ENCODE assay signal across 12 cellular contexts in genomic region chr11:61480936-61481335, GRCh38. TPM values are rescaled to one million over a fixed set of nuclear protein-coding genes. Genes with fewer than 3 reads are reported as not detected.
A peak's percentile ranks its signal among the peaks of the same experiment; 100 is the strongest.
DNase-seq lines count a peak whose midpoint lies in the region; ATAC-seq and TF ChIP-seq lines count a peak whose summit lies in the region.
"Had no signal": no experiment of that assay in that cellular context is flagged by ENCODE, and none has a peak within 500 bp of the region (broad histone marks: within the 10 kb centered on the region; RNA-seq: fewer than 3 reads in every experiment).

No MANE protein-coding gene starts in this region.

- no peak for TF ChIP-seq POLR2A in thyroid gland (IDR thresholded peaks at IDR 0.05)

- POLR2A ChIA-PET in OCI-LY7 (lab: Charles Lee) = no interaction called here

- CTCF ChIA-PET in OCI-LY7 (lab: Charles Lee; ENCODE audit: unreplicated experiment) = no interaction called here

- H3K27me3 ChIP-seq in thyroid gland = no peaks in the 10 kb centered on the region
- H3K27me3 ChIP-seq: vagina had no signal

- 25 to 33% methylated on average over 8 of the region's 9 CpGs for WGBS in thyroid gland, 2 donors

- H3K4me3 ChIP-seq in thyroid gland (replicated peaks in 1 of 3) (no peak overlapping the region), OCI-LY7 (ENCODE audit: low read depth, low read length, poor library complexity, severe bottlenecking) (no peak overlapping the region)
- H3K4me3 ChIP-seq: vagina had no signal

- peaks cover 0 to 11% of the 10 kb centered on the region in 2 donors for H3K4me1 ChIP-seq in thyroid gland
- H3K4me1 ChIP-seq in OCI-LY7 (ENCODE audit: insufficient read depth, low read length, poor library complexity, severe bottlenecking) = no peaks in the 10 kb centered on the region

- H3K27ac ChIP-seq in thyroid gland (no peak overlapping the region), OCI-LY7 (ENCODE audit: low read depth, low read length, poor library complexity, severe bottlenecking) (no peak overlapping the region)
- H3K27ac ChIP-seq: vagina had no signal

- no peak overlapping the region for H2AFZ ChIP-seq in OCI-LY7 (ENCODE audit: low read length)

- ATAC-seq in left colon (peak; percentile 83), GM21825 (IDR thresholded peaks at IDR 0.05; ENCODE audit: unreplicated experiment) (no peak)
- ATAC-seq: HCT116 had no signal

- H3K79me2 ChIP-seq in OCI-LY7 (ENCODE audit: insufficient read depth, low read depth, low read length) = no peaks in the 10 kb centered on the region

- H3K9me3 ChIP-seq in thyroid gland (no peaks in the 10 kb centered on the region), OCI-LY7 (ENCODE audit: low read length) (no peaks in the 10 kb centered on the region)
- H3K9me3 ChIP-seq: vagina had no signal

- H4K20me1 ChIP-seq in OCI-LY7 (ENCODE audit: insufficient read depth, low read length) = no peaks in the 10 kb centered on the region

- H3K9me2 ChIP-seq in OCI-LY7 (ENCODE audit: insufficient read depth, low read length) = no peaks in the 10 kb centered on the region

- no peaks in the 10 kb centered on the region for H3K36me3 ChIP-seq in thyroid gland
- no peaks in the 10 kb centered on the region for H3K36me3 ChIP-seq in OCI-LY7 (ENCODE audit: insufficient read depth, low read length)
- H3K36me3 ChIP-seq: vagina had no signal

- DNase-seq in DMS79 treated with DMSO at 0.1 percent for 48 hours (lab: John Stamatoyannopoulos, UW) (peak; percentile 67), NCI-H1417 (lab: John Stamatoyannopoulos, UW) (peak; percentile 85 to 96 (median 89)), SW480 (ENCODE audit: low spot score) (peak; percentile 65), left colon (peak; percentile 42 to 46), thyroid gland (no peak), OCI-LY7 (ENCODE audit: low spot score) (no peak), activated gamma-delta T cell (lab: John Stamatoyannopoulos, UW) (no peak)
- DNase-seq: SW 1271 had no signal

- TF ChIP-seq CTCF in thyroid gland (IDR thresholded peaks at IDR 0.05) (no peak), OCI-LY7 (conservative IDR thresholded peaks at IDR 0.05; ENCODE audit: low read length) (no peak)

- intact Hi-C loops in left colon (cut with DNase I, micrococcal nuclease) = no loop called here
- intact Hi-C loops in thyroid gland (cut with DNase I) = no loop called here
- intact Hi-C loops in OCI-LY7 (cut with micrococcal nuclease; ENCODE audit: unreplicated experiment) = no loop called here

- no peak overlapping the region for H3K4me2 ChIP-seq in OCI-LY7 (ENCODE audit: low read length)

- BruUV-seq in OCI-LY7 (replicated peaks; lab: Mats Ljungman, UMichigan) = no TSS peak

RNA-seq across cellular contexts. Expression of gene LRRC10B, which starts 27.6 kb away (rescaled TPM):
- under 1 TPM; 0.61 to 0.75 TPM for total RNA-seq in left colon
- 1 to 10 TPM in 1 of 4 donors, under 1 TPM in 3; 0.22 to 3.0 (median 0.66) TPM for total RNA-seq in thyroid gland
- total RNA-seq in OCI-LY7 (2014; rRNA removed; shearing (Covaris generic)) = not detected in 2 replicates
- total RNA-seq in OCI-LY7 (2022) = not detected in 2 replicates
- total RNA-seq: epithelial cell of proximal tubule had no signal

RNA-seq across cellular contexts. Expression of gene SDHAF2, which starts 51.0 kb away (rescaled TPM):
- total RNA-seq in left colon (10 to 100 TPM; 33.4 to 39.2 TPM), thyroid gland (10 to 100 TPM; 41.0 to 74.3 (median 44.0) TPM), OCI-LY7 (2022) (28.0 and 33.3 TPM in 2 replicates)
- 40.6 and 41.2 TPM in 2 replicates for total RNA-seq in OCI-LY7 (2014; rRNA removed; shearing (Covaris generic))

RNA-seq across cellular contexts. Expression of gene CPSF7, which starts 51.2 kb away (rescaled TPM):
- total RNA-seq in left colon (10 to 100 TPM; 58.1 to 59.0 TPM), thyroid gland (10 to 100 TPM; 58.8 to 95.1 (median 72.8) TPM), OCI-LY7 (2022) (128 and 153 TPM in 2 replicates)
- 56.1 and 69.4 TPM in 2 replicates for total RNA-seq in OCI-LY7 (2014; rRNA removed; shearing (Covaris generic))

Comparison
In these comparisons a context has a peak if more than half of its experiments do, and no peak if none do; other contexts are left out.
1. DNase-seq: peak in DMS79 treated with DMSO at 0.1 percent for 48 hours (single experiment), NCI-H1417 (3 of 3), SW480 (single experiment) and left colon (2 of 2); none in thyroid gland (0 of 2), OCI-LY7 (single experiment) and activated gamma-delta T cell (single experiment).